20 cellular contexts compared by ENCODE assay signal in genomic region chr11:74647831-74648230, GRCh38. TPM values are rescaled to one million over a fixed set of nuclear protein-coding genes. Genes with fewer than 3 reads are reported as not detected.
A peak's percentile ranks its signal among the peaks of the same experiment; 100 is the strongest.
DNase-seq lines count a peak whose midpoint lies in the region; ATAC-seq and TF ChIP-seq lines count a peak whose summit lies in the region.
"Had no signal": no experiment of that assay in that cellular context is flagged by ENCODE, and none has a peak within 500 bp of the region (broad histone marks: within the 10 kb centered on the region; RNA-seq: fewer than 3 reads in every experiment).

No MANE protein-coding gene starts in this region.

- ATAC-seq in activated CD8-positive, alpha-beta T cell treated with anti-CD3 and anti-CD28 coated beads, Interleukin-2, amount 10 ng/mL, durations not matched to agents 7 days and 5 days, result no peak
- no peak for ATAC-seq in activated CD8-positive, alpha-beta T cell treated with anti-CD3 and anti-CD28 coated beads for 36 hours
- ATAC-seq in left lobe of liver (peak; percentile 60), GM18868 (IDR thresholded peaks at IDR 0.05; ENCODE audit: unreplicated experiment) (no peak)
- ATAC-seq: A549, HCT116 had no signal

- DNase-seq in activated CD8-positive, alpha-beta T cell treated with anti-CD3 and anti-CD28 coated beads, Interleukin-2, amount 10 ng/mL, durations not matched to agents 7 days and 5 days, result peak; percentile 1
- DNase-seq in activated CD8-positive, alpha-beta T cell treated with anti-CD3 and anti-CD28 coated beads for 36 hours, result no peak
- DNase-seq in left lobe of liver (ENCODE audit: low spot score), result no peak
- no peak for DNase-seq in transverse colon
- no peak for DNase-seq in dorsolateral prefrontal cortex
- DNase-seq in DMS 273 treated with DMSO at 0.1 percent for 48 hours (lab: John Stamatoyannopoulos, UW), result no peak
- DNase-seq: AML-193; Caco-2; CD4-positive, alpha-beta T cell; DMS79 treated with DMSO at 0.1 percent for 48 hours; GF-D8; GOT3; H7; HFFc6 had no signal

- no peaks in the 10 kb centered on the region for H3K9me3 ChIP-seq in transverse colon
- H3K9me3 ChIP-seq: A549, Caco-2 had no signal

- CTCF ChIA-PET in activated CD8-positive, alpha-beta T cell treated with anti-CD3 and anti-CD28 coated beads, Interleukin-2, amount 10 ng/mL, durations not matched to agents 7 days and 5 days (lab: Charles Lee), result no interaction called here
- CTCF ChIA-PET in activated CD8-positive, alpha-beta T cell treated with anti-CD3 and anti-CD28 coated beads for 36 hours (lab: Charles Lee), result no interaction called here

- peak overlapping the region; percentile 68 for H3K27ac ChIP-seq in rectal smooth muscle tissue (ENCODE audit: low read depth, low read length)
- H3K27ac ChIP-seq in transverse colon, result peak overlapping the region; percentile 13 to 78 (median 18)
- no peak overlapping the region for H3K27ac ChIP-seq in dorsolateral prefrontal cortex
- H3K27ac ChIP-seq: 22Rv1, A549, C4-2B had no signal

- 72 to 82% methylated on average over 3 of the region's 3 CpGs for WGBS in transverse colon (ENCODE audit: low coverage in 1 of 2), 2 donors

- H3K4me1 Mint-ChIP-seq in activated CD8-positive, alpha-beta T cell treated with anti-CD3 and anti-CD28 coated beads, Interleukin-2, amount 10 ng/mL, durations not matched to agents 7 days and 5 days (ENCODE audit: low read depth), result no peaks in the 10 kb centered on the region
- no peaks in the 10 kb centered on the region for H3K4me1 Mint-ChIP-seq in activated CD8-positive, alpha-beta T cell treated with anti-CD3 and anti-CD28 coated beads for 36 hours (ENCODE audit: low read depth)

- H3K27ac Mint-ChIP-seq in activated CD8-positive, alpha-beta T cell treated with anti-CD3 and anti-CD28 coated beads, Interleukin-2, amount 10 ng/mL, durations not matched to agents 7 days and 5 days, result no peak overlapping the region
- no peak overlapping the region for H3K27ac Mint-ChIP-seq in activated CD8-positive, alpha-beta T cell treated with anti-CD3 and anti-CD28 coated beads for 36 hours
- H3K27ac Mint-ChIP-seq: CD4-positive, alpha-beta T cell; HFFc6 had no signal

- no peaks in the 10 kb centered on the region for H3K36me3 ChIP-seq in rectal smooth muscle tissue (ENCODE audit: control insufficient read depth, insufficient read depth, low read length)
- H3K36me3 ChIP-seq in transverse colon, result no peaks in the 10 kb centered on the region

- TF ChIP-seq CTCF in activated CD8-positive, alpha-beta T cell treated with anti-CD3 and anti-CD28 coated beads for 36 hours (IDR thresholded peaks at IDR 0.05), result no peak
- no peak for TF ChIP-seq CTCF in transverse colon (IDR thresholded peaks at IDR 0.05)
- TF ChIP-seq CTCF in dorsolateral prefrontal cortex (IDR thresholded peaks at IDR 0.05 in 54 of 56, conservative IDR thresholded peaks at IDR 0.05 in 2 of 56; ENCODE audit: low read depth in 1 of 56, partially characterized antibody in 56 of 56), result no peak

- H3K36me3 Mint-ChIP-seq in activated CD8-positive, alpha-beta T cell treated with anti-CD3 and anti-CD28 coated beads, Interleukin-2, amount 10 ng/mL, durations not matched to agents 7 days and 5 days (ENCODE audit: low read depth), result peaks cover 52% of the 10 kb centered on the region
- H3K36me3 Mint-ChIP-seq in activated CD8-positive, alpha-beta T cell treated with anti-CD3 and anti-CD28 coated beads for 36 hours (ENCODE audit: low read depth), result peaks cover 49% of the 10 kb centered on the region

- H3K4me3 Mint-ChIP-seq in activated CD8-positive, alpha-beta T cell treated with anti-CD3 and anti-CD28 coated beads, Interleukin-2, amount 10 ng/mL, durations not matched to agents 7 days and 5 days, result no peak overlapping the region
- H3K4me3 Mint-ChIP-seq in activated CD8-positive, alpha-beta T cell treated with anti-CD3 and anti-CD28 coated beads for 36 hours, result no peak overlapping the region
- H3K4me3 Mint-ChIP-seq: CD4-positive, alpha-beta T cell; HFFc6 had no signal

- H3K27me3 Mint-ChIP-seq in activated CD8-positive, alpha-beta T cell treated with anti-CD3 and anti-CD28 coated beads, Interleukin-2, amount 10 ng/mL, durations not matched to agents 7 days and 5 days (ENCODE audit: low read depth), result no peaks in the 10 kb centered on the region
- no peaks in the 10 kb centered on the region for H3K27me3 Mint-ChIP-seq in activated CD8-positive, alpha-beta T cell treated with anti-CD3 and anti-CD28 coated beads for 36 hours
- H3K27me3 Mint-ChIP-seq: CD4-positive, alpha-beta T cell had no signal

- POLR2A ChIA-PET in activated CD8-positive, alpha-beta T cell treated with anti-CD3 and anti-CD28 coated beads, Interleukin-2, amount 10 ng/mL, durations not matched to agents 7 days and 5 days (lab: Charles Lee), result no interaction called here
- POLR2A ChIA-PET in activated CD8-positive, alpha-beta T cell treated with anti-CD3 and anti-CD28 coated beads for 36 hours (lab: Charles Lee), result no interaction called here

- in situ Hi-C loops in transverse colon (cut with MboI; ENCODE audit: low pct_ligation_motif_present in 1 of 4, low pct_unique_long_range_greater_than_20kb in 1 of 4, low sequenced_read_pairs in 3 of 4), result no loop called here

- no peak for TF ChIP-seq POLR2A in transverse colon (IDR thresholded peaks at IDR 0.05)

- H3K9me3 Mint-ChIP-seq in activated CD8-positive, alpha-beta T cell treated with anti-CD3 and anti-CD28 coated beads, Interleukin-2, amount 10 ng/mL, durations not matched to agents 7 days and 5 days (ENCODE audit: insufficient read depth), result no peaks in the 10 kb centered on the region
- no peaks in the 10 kb centered on the region for H3K9me3 Mint-ChIP-seq in activated CD8-positive, alpha-beta T cell treated with anti-CD3 and anti-CD28 coated beads for 36 hours
- H3K9me3 Mint-ChIP-seq: CD4-positive, alpha-beta T cell; HFFc6 had no signal

- H3K27me3 ChIP-seq in rectal smooth muscle tissue (ENCODE audit: control insufficient read depth, insufficient read depth, low read length) (no peaks in the 10 kb centered on the region), transverse colon (no peaks in the 10 kb centered on the region), dorsolateral prefrontal cortex (no peaks in the 10 kb centered on the region)

- no peak overlapping the region for H3K9ac ChIP-seq in rectal smooth muscle tissue (ENCODE audit: low read length)

- H3K4me1 ChIP-seq in rectal smooth muscle tissue (ENCODE audit: control insufficient read depth, insufficient read depth, low read length) (peaks cover 41% of the 10 kb centered on the region), transverse colon (peaks cover 0 to 19% (median 9%) of the 10 kb centered on the region in 4 donors)
- H3K4me1 ChIP-seq: A549, Caco-2 had no signal

- H3K4me3 ChIP-seq in rectal smooth muscle tissue (ENCODE audit: low read length) (no peak overlapping the region), transverse colon (no peak overlapping the region), dorsolateral prefrontal cortex (no peak overlapping the region)
- H3K4me3 ChIP-seq: A549 had no signal

- TF ChIP-seq EP300 in transverse colon (IDR thresholded peaks at IDR 0.05; ENCODE audit: low read depth), result no peak

- intact Hi-C loops in activated CD8-positive, alpha-beta T cell treated with anti-CD3 and anti-CD28 coated beads for 36 hours (cut with micrococcal nuclease), result no loop called here
- intact Hi-C loops in transverse colon (cut with DNase I; ENCODE audit: low total_unique reads) (no loop called here), dorsolateral prefrontal cortex (cut with DNase I) (no loop called here)

RNA-seq across cellular contexts. Expression of gene POLD3, which starts 55.4 kb away (rescaled TPM):
- total RNA-seq in activated CD8-positive, alpha-beta T cell treated with anti-CD3 and anti-CD28 coated beads, Interleukin-2, amount 10 ng/mL, durations not matched to agents 7 days and 5 days, result 10 to 100 TPM; 45.4 to 50.4 TPM
- total RNA-seq in activated CD8-positive, alpha-beta T cell treated with anti-CD3 and anti-CD28 coated beads for 36 hours, result 10 to 100 TPM; 56.0 to 67.2 TPM
- 3.0 TPM for total RNA-seq in left lobe of liver
- 10 to 100 TPM in 3 of 4 donors, 1 to 10 TPM in 1; 7.4 to 29.4 (median 20.6) TPM for total RNA-seq in transverse colon
- 10 to 100 TPM; 10.9 to 24.0 (median 16.3) TPM for total RNA-seq in dorsolateral prefrontal cortex

Comparison
In these comparisons a context has a peak if more than half of its experiments do, and no peak if none do; other contexts are left out.
1. H3K27ac ChIP-seq: peak in rectal smooth muscle tissue (single experiment) and transverse colon (4 of 4); none in dorsolateral prefrontal cortex (0 of 59).